8 cellular contexts compared by ENCODE assay signal in the genomic region with DNA sequence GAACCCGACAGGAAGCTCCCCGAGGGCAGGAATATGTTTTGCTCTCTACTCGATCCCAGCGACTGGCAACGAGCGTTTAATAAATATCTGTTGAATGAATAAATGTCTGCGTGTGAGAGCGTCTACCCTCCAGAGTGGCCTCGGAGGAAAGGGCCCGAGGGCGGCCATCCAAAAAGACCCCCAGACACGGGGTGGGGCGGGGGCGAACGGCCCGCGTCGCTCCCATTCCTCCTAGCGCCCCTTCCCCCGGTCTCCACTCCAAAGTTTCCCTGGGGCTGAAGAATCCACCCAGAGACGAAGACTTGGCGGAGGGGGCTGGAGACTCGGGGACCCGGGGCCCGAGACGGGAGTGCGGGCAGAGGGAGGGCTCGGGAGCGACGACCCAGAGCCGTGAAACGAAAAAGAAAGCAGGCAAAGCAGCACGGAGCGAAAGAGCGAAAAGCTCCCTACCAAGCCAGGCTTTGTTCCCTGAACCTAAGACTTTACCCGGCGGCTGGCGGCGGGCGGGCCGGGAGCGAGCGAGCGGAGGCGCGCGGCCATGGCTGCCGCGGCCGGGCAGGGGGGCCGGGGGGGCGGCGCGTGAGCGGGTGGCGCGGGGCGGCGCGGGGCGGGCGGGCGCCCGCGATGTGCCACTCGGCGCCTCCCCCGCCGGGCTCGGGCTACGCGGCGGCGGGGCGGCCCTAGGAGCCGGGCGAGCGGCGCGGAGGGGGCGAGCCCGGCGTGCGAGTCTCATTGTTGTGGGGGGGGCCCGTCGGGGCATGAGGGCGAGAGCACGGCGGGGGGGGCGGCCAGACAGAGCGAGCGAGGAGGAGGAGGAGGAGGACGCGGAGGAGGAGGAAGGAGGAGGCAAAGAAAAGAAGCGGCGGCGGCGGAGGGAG. TPM values are rescaled to one million over a fixed set of nuclear protein-coding genes. Genes with fewer than 3 reads are reported as not detected.
DNase-seq lines count a peak whose midpoint lies in the region; ATAC-seq and TF ChIP-seq lines count a peak whose summit lies in the region.

TSS of gene MLLT6 (plus strand) at position 629 of the 878 bp plus-strand sequence. CDS start 360 bp downstream, outside the sequence.

- H3K27me3 Mint-ChIP-seq in immature natural killer cell (ENCODE audit: low read depth in 3 of 3) = peaks cover 9 to 32% (median 16%) of the 10 kb centered on the region in 3 donors

- TF ChIP-seq CTCF in 22Rv1 (IDR thresholded peaks at IDR 0.05) = no peak

- DNase-seq in NCI-H2227 (lab: John Stamatoyannopoulos, UW; ENCODE audit: unreplicated experiment) (peak; percentile 89), immature natural killer cell (peak; percentile 81 to 84 (median 81))
- DNase-seq in activated CD4-positive, CD25-positive, alpha-beta regulatory T cell treated with anti-CD3 and anti-CD28 coated beads, Interleukin-2, amount 50 U/mL, for 16 hours (ENCODE audit: low read depth, low spot score) = peak; percentile 58
- DNase-seq in central memory CD4-positive, alpha-beta T cell = peak; percentile 84

- H3K4me3 ChIP-seq in skin epidermis = peak within 1 kb of the TSS; percentile 67 to 93 (median 87)

- no peak for ATAC-seq in GM19035 (IDR thresholded peaks at IDR 0.05; ENCODE audit: unreplicated experiment)

- H3K27ac ChIP-seq in 22Rv1 = peak within 1 kb of the TSS; percentile 97
- H3K27ac ChIP-seq in skin epidermis = peak within 1 kb of the TSS; percentile 52 to 99 (median 96)

- H3K4me1 Mint-ChIP-seq in immature natural killer cell = peaks cover 59 to 70% of the 10 kb centered on the region in 2 donors

- TF ChIP-seq POLR2A in GM19099 (IDR thresholded peaks at IDR 0.05; ENCODE audit: extremely low read depth, insufficient read length, low read depth) = peak; percentile 65

- no peaks in the 10 kb centered on the region for H3K9me3 Mint-ChIP-seq in immature natural killer cell

- H3K36me3 Mint-ChIP-seq in immature natural killer cell = peaks cover 9 to 15% (median 10%) of the 10 kb centered on the region in 3 donors

- H3K27ac Mint-ChIP-seq in immature natural killer cell = peak within 1 kb of the TSS; percentile 93 to 99 (median 96)

- peak within 1 kb of the TSS; percentile 94 to 99 (median 97) for H3K4me3 Mint-ChIP-seq in immature natural killer cell

RNA-seq across cellular contexts. Expression of gene MLLT6, which starts in this region (rescaled TPM):
- 10 to 100 TPM in 1 of 3 donors, 1 to 10 TPM in 2; 3.8 to 24.5 (median 7.4) TPM for polyA plus RNA-seq in immature natural killer cell
